8 cellular contexts compared by ENCODE assay signal in the genomic region with DNA sequence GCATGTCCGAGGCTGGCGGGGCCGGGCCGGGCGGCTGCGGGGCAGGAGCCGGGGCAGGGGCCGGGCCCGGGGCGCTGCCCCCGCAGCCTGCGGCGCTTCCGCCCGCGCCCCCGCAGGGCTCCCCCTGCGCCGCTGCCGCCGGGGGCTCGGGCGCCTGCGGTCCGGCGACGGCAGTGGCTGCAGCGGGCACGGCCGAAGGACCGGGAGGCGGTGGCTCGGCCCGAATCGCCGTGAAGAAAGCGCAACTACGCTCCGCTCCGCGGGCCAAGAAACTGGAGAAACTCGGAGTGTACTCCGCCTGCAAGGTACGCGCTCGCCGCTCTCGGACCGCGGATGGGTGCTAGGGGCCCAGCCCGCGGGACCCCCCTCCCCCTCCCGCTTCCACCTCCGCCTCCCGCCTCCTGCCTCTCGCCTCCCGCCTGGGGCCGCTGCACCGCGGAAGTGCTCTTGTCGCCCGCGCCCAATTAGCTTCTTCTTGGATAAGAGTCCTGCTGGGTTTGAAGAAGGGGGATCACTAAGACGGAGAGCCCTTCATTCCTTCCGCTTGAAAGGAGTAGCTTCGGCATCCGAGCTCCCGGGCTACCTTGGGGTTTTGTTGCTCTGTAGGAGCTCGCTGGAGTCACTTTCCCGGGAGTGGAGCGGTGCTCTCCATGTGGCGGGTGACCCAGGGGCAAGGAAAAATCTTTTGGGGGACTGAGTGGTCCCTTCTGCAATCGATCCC. TPM values are rescaled to one million over a fixed set of nuclear protein-coding genes. Genes with fewer than 3 reads are reported as not detected.
DNase-seq lines count a peak whose midpoint lies in the region; ATAC-seq and TF ChIP-seq lines count a peak whose summit lies in the region.

No MANE protein-coding gene starts in this region.

- H3K27ac Mint-ChIP-seq in natural killer cell treated with Interleukin-12 subunit alpha and Interleukin-12 subunit beta and Interleukin-15 and Interleukin-18, amount 100 ng/mL, for 72 hours: peak overlapping the region; percentile 87 to 99

- peak overlapping the region; percentile 82 for H3K4me3 ChIP-seq in fibroblast of the aortic adventitia (ENCODE audit: low read depth, low read length)
- H3K4me3 ChIP-seq in stomach smooth muscle (ENCODE audit: low read length in 2 of 2): peak overlapping the region; percentile 91 to 94

- peak; percentile 67 to 73 for ATAC-seq in natural killer cell treated with Interleukin-12 subunit alpha and Interleukin-12 subunit beta and Interleukin-15 and Interleukin-18, amount 100 ng/mL, for 72 hours

- H3K4me1 ChIP-seq in stomach smooth muscle (ENCODE audit: control insufficient read depth, insufficient read depth, low read length): peaks cover 41% of the 10 kb centered on the region

- H3K4me1 Mint-ChIP-seq in natural killer cell treated with Interleukin-12 subunit alpha and Interleukin-12 subunit beta and Interleukin-15 and Interleukin-18, amount 100 ng/mL, for 72 hours (ENCODE audit: low read depth in 2 of 2): peaks cover 39 to 53% of the 10 kb centered on the region in 2 donors

- DNase-seq in Caki2 (ENCODE audit: low read depth) (peak; percentile 50), GM20000 (ENCODE audit: low spot score) (peak; percentile 85), HT-29 (ENCODE audit: low spot score) (peak; percentile 38), RPMI8226 (peak; percentile 84), activated gamma-delta T cell (lab: John Stamatoyannopoulos, UW) (peak; percentile 56), fibroblast of the aortic adventitia (ENCODE audit: low read depth) (peak; percentile 69)
- peak; percentile 87 for DNase-seq in natural killer cell treated with Interleukin-12 subunit alpha and Interleukin-12 subunit beta and Interleukin-15 and Interleukin-18, amount 100 ng/mL, for 72 hours (ENCODE audit: low spot score)

- H3K36me3 ChIP-seq in stomach smooth muscle (ENCODE audit: control insufficient read depth in 2 of 2, insufficient read depth in 2 of 2, low read length in 2 of 2): no peaks in the 10 kb centered on the region

- no peaks in the 10 kb centered on the region for H3K9me3 Mint-ChIP-seq in natural killer cell treated with Interleukin-12 subunit alpha and Interleukin-12 subunit beta and Interleukin-15 and Interleukin-18, amount 100 ng/mL, for 72 hours

- no peaks in the 10 kb centered on the region for H3K36me3 Mint-ChIP-seq in natural killer cell treated with Interleukin-12 subunit alpha and Interleukin-12 subunit beta and Interleukin-15 and Interleukin-18, amount 100 ng/mL, for 72 hours

- H3K9ac ChIP-seq in stomach smooth muscle (ENCODE audit: low read length in 2 of 2): peak overlapping the region; percentile 62 to 80

- H3K27me3 ChIP-seq in stomach smooth muscle (ENCODE audit: control insufficient read depth in 1 of 2, insufficient read depth in 2 of 2, low read length in 2 of 2): no peaks in the 10 kb centered on the region

- H3K4me3 Mint-ChIP-seq in natural killer cell treated with Interleukin-12 subunit alpha and Interleukin-12 subunit beta and Interleukin-15 and Interleukin-18, amount 100 ng/mL, for 72 hours: peak overlapping the region; percentile 87

- TF ChIP-seq CTCF in GM20000 (IDR thresholded peaks at IDR 0.05; ENCODE audit: extremely low read depth, missing control alignments): peak; percentile 22
- peak; percentile 39 for TF ChIP-seq CTCF in fibroblast of the aortic adventitia (IDR thresholded peaks at IDR 0.05; ENCODE audit: insufficient read depth, low read length)

- H3K9me3 ChIP-seq in stomach smooth muscle (ENCODE audit: control insufficient read depth in 2 of 2, low read length in 2 of 2): no peaks in the 10 kb centered on the region

- no peaks in the 10 kb centered on the region for H3K27me3 Mint-ChIP-seq in natural killer cell treated with Interleukin-12 subunit alpha and Interleukin-12 subunit beta and Interleukin-15 and Interleukin-18, amount 100 ng/mL, for 72 hours

- H3K27ac ChIP-seq in stomach smooth muscle (ENCODE audit: low read length): peak overlapping the region; percentile 58

- in situ Hi-C loops in Caki2 (cut with HindIII; ENCODE audit: low pct_unique_long_range_greater_than_20kb, low sequenced_read_pairs): no loop called here

RNA-seq across cellular contexts. Expression of a gene that starts 0.4 kb away (rescaled TPM):
- total RNA-seq in Caki2 (2014; rRNA removed; shearing (Covaris generic); ENCODE audit: low replicate concordance): 0.57 TPM in 1 of 2 replicates, not detected in the other
- 1.5 and 1.7 TPM in 2 replicates for total RNA-seq in HT-29 (2014; rRNA removed; shearing (Covaris generic))
- 9.6 and 14.3 TPM in 2 replicates for total RNA-seq in fibroblast of the aortic adventitia (ENCODE audit: low replicate concordance)
- total RNA-seq in natural killer cell treated with Interleukin-12 subunit alpha and Interleukin-12 subunit beta and Interleukin-15 and Interleukin-18, amount 100 ng/mL, for 72 hours: 10 to 100 TPM; 78.4 to 88.3 TPM

RNA-seq across cellular contexts. Expression of a gene that starts 28.6 kb away (rescaled TPM):
- total RNA-seq in Caki2 (2014; rRNA removed; shearing (Covaris generic); ENCODE audit: low replicate concordance): not detected in 2 replicates
- total RNA-seq in HT-29 (2014; rRNA removed; shearing (Covaris generic)): not detected in 2 replicates
- total RNA-seq in fibroblast of the aortic adventitia (ENCODE audit: low replicate concordance): not detected in 2 replicates
- total RNA-seq in natural killer cell treated with Interleukin-12 subunit alpha and Interleukin-12 subunit beta and Interleukin-15 and Interleukin-18, amount 100 ng/mL, for 72 hours: not detected

Comparison
In these comparisons a context has a peak if more than half of its experiments do, and no peak if none do; other contexts are left out.
1. Peak in every context shown above with its lines: DNase-seq, ATAC-seq, H3K4me3 ChIP-seq and H3K27ac ChIP-seq.